8 cellular contexts compared by ENCODE assay signal in the genomic region with DNA sequence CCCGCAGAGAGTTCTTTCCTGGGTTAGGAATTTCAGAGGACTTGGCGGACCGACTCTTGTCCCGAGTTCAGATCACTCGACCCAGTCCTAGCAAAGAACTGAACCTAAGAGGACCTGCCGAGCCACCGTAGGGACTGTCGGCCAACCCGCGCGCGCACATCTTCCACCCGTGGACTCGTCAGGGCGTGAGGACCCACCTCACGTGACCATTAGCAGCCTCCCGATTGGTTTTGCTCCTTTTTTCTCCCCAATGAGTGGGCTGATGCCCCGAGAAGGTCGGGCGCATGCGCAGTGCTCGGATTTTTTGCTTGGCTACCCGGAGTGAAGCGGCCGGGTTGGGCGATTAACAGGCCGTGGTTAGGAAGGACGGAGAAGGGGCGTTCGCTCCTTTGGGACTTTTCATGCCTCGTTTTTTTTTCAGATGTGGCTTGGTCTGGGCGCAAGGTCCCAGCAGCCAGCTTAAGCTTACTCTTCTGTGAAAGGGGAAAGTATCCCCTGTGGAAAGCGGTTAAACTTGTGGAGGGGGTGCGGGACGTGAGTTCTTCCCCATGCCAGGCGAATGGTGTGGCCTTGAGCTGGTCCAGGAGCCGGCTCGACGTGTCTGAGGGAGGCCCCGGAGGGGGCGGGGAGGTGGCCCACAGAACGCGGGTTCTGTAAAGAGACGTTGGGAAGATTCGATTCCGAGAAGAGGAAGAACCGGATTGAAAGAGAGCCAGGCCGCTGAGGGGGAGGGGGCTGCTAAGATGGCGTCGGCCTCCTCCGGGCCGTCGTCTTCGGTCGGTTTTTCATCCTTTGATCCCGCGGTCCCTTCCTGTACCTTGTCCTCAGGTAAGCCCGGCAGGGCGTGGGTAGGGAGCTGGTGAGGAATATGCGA. TPM values are rescaled to one million over a fixed set of nuclear protein-coding genes. Genes with fewer than 3 reads are reported as not detected.
DNase-seq lines count a peak whose midpoint lies in the region; ATAC-seq and TF ChIP-seq lines count a peak whose summit lies in the region.

A gene with protein sequence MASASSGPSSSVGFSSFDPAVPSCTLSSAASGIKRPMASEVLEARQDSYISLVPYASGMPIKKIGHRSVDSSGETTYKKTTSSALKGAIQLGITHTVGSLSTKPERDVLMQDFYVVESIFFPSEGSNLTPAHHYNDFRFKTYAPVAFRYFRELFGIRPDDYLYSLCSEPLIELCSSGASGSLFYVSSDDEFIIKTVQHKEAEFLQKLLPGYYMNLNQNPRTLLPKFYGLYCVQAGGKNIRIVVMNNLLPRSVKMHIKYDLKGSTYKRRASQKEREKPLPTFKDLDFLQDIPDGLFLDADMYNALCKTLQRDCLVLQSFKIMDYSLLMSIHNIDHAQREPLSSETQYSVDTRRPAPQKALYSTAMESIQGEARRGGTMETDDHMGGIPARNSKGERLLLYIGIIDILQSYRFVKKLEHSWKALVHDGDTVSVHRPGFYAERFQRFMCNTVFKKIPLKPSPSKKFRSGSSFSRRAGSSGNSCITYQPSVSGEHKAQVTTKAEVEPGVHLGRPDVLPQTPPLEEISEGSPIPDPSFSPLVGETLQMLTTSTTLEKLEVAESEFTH (plus strand): TSS at position 299 of the 874 bp plus-strand sequence. CDS start 445 bp downstream, at position 744.

- DNase-seq in GM03348 (ENCODE audit: low spot score) (peak; percentile 98), HFF-Myc (ENCODE audit: extremely low read depth, low read depth) (peak; percentile 97), NB4 (ENCODE audit: low read depth) (peak; percentile 95), SK-N-MC (ENCODE audit: low read depth, low spot score) (peak; percentile 92), substantia nigra (lab: John Stamatoyannopoulos, UW) (peak; percentile 82 to 99 (median 97))
- DNase-seq in activated naive CD4-positive, alpha-beta T cell treated with anti-CD3 and anti-CD28 coated beads, Interleukin-2, amount 10 ng/mL, durations not matched to agents 7 days and 5 days, result peak; percentile 100

- peak within 1 kb of the TSS; percentile 97 for H3K9ac ChIP-seq in SK-N-MC (ENCODE audit: insufficient read length)

- CTCF ChIA-PET in activated naive CD4-positive, alpha-beta T cell treated with anti-CD3 and anti-CD28 coated beads, Interleukin-2, amount 10 ng/mL, durations not matched to agents 7 days and 5 days (lab: Charles Lee), result interaction anchor here (0.6 kb wide), 1 partner anchor 99 kb away, joined by 3 read pairs; no protein-coding TSS in a partner anchor

- peaks cover 45% of the 10 kb centered on the region for H3K4me1 Mint-ChIP-seq in activated naive CD4-positive, alpha-beta T cell treated with anti-CD3 and anti-CD28 coated beads, Interleukin-2, amount 10 ng/mL, durations not matched to agents 7 days and 5 days

- H3K4me1 ChIP-seq in gastroesophageal sphincter, result peaks cover 5 to 54% (median 20%) of the 10 kb centered on the region in 3 donors
- peaks cover 19 to 22% of the 10 kb centered on the region in 2 experiments for H3K4me1 ChIP-seq in neutrophil (ENCODE audit: control insufficient read depth in 1 of 2, insufficient read depth in 1 of 2, low read depth in 1 of 2, low read length in 1 of 2)

- TF ChIP-seq CTCF in HFF-Myc (IDR thresholded peaks at IDR 0.05; ENCODE audit: low read depth, low read length, missing control alignments) (no peak), NB4 (IDR thresholded peaks at IDR 0.05; ENCODE audit: low read depth, low read length) (no peak), gastroesophageal sphincter (IDR thresholded peaks at IDR 0.05) (no peak), neutrophil (IDR thresholded peaks at IDR 0.05) (no peak)

- peak within 1 kb of the TSS; percentile 98 for H3K27ac Mint-ChIP-seq in activated naive CD4-positive, alpha-beta T cell treated with anti-CD3 and anti-CD28 coated beads, Interleukin-2, amount 10 ng/mL, durations not matched to agents 7 days and 5 days

- H3K27ac ChIP-seq in SK-N-MC (peak within 1 kb of the TSS; percentile 87), gastroesophageal sphincter (peak within 1 kb of the TSS; percentile 79 to 94 (median 91)), neutrophil (peak within 1 kb of the TSS; percentile 94), substantia nigra (ENCODE audit: low read depth, low read length, poor library complexity, severe bottlenecking) (peak within 1 kb of the TSS; percentile 83)

- no peak for TF ChIP-seq EP300 in gastroesophageal sphincter (IDR thresholded peaks at IDR 0.05)

- H3K27me3 ChIP-seq in gastroesophageal sphincter (no peaks in the 10 kb centered on the region), neutrophil (peaks cover 18% of the 10 kb centered on the region)

- 0% methylated on average over 5 to 6 of the region's 60 CpGs for WGBS in gastroesophageal sphincter (ENCODE audit: low coverage in 1 of 2), 2 donors

- H3K4me3 Mint-ChIP-seq in activated naive CD4-positive, alpha-beta T cell treated with anti-CD3 and anti-CD28 coated beads, Interleukin-2, amount 10 ng/mL, durations not matched to agents 7 days and 5 days, result peak within 1 kb of the TSS; percentile 92

- peaks cover 20% of the 10 kb centered on the region for H3K36me3 Mint-ChIP-seq in activated naive CD4-positive, alpha-beta T cell treated with anti-CD3 and anti-CD28 coated beads, Interleukin-2, amount 10 ng/mL, durations not matched to agents 7 days and 5 days

- TF ChIP-seq POLR2A in NB4 (IDR thresholded peaks at IDR 0.05; ENCODE audit: extremely low read depth, insufficient read length), result peak; percentile 61
- peak; percentile 68 to 77 for TF ChIP-seq POLR2A in gastroesophageal sphincter (IDR thresholded peaks at IDR 0.05)

- H3K4me3 ChIP-seq in HFF-Myc (replicated peaks; ENCODE audit: low read depth, low read length) (peak within 1 kb of the TSS; percentile 100), NB4 (ENCODE audit: low read depth, low read length) (peak within 1 kb of the TSS; percentile 99), SK-N-MC (peak within 1 kb of the TSS; percentile 100), gastroesophageal sphincter (peak within 1 kb of the TSS; percentile 71 to 81), neutrophil (ENCODE audit: low read depth in 1 of 2, low read length in 1 of 2) (peak within 1 kb of the TSS; percentile 88 to 99)

- H3K27me3 Mint-ChIP-seq in activated naive CD4-positive, alpha-beta T cell treated with anti-CD3 and anti-CD28 coated beads, Interleukin-2, amount 10 ng/mL, durations not matched to agents 7 days and 5 days, result peaks cover 29% of the 10 kb centered on the region

- H3K9me3 Mint-ChIP-seq in activated naive CD4-positive, alpha-beta T cell treated with anti-CD3 and anti-CD28 coated beads, Interleukin-2, amount 10 ng/mL, durations not matched to agents 7 days and 5 days, result no peaks in the 10 kb centered on the region

- H3K36me3 ChIP-seq in SK-N-MC (ENCODE audit: insufficient read depth, low read length), result peaks cover 17% of the 10 kb centered on the region
- peaks cover 0 to 15% of the 10 kb centered on the region in 2 donors for H3K36me3 ChIP-seq in gastroesophageal sphincter
- H3K36me3 ChIP-seq in neutrophil, result peaks cover 10% of the 10 kb centered on the region

- ATAC-seq in gastroesophageal sphincter, result peak; percentile 92

- H3K9me3 ChIP-seq in SK-N-MC (ENCODE audit: low read depth, low read length) (no peaks in the 10 kb centered on the region), gastroesophageal sphincter (no peaks in the 10 kb centered on the region), neutrophil (no peaks in the 10 kb centered on the region)

RNA-seq across cellular contexts. Expression of the gene that starts here (rescaled TPM):
- 10 to 100 TPM; 42.8 to 80.1 (median 49.9) TPM for total RNA-seq in gastroesophageal sphincter

Comparison
In these comparisons a context has a peak if more than half of its experiments do, and no peak if none do; other contexts are left out.
1. Peak in every context shown above with its lines: DNase-seq, ATAC-seq, H3K4me3 ChIP-seq and H3K27ac ChIP-seq.